Comparison of ENCODE assay signal across 11 cellular contexts in the genomic region with DNA sequence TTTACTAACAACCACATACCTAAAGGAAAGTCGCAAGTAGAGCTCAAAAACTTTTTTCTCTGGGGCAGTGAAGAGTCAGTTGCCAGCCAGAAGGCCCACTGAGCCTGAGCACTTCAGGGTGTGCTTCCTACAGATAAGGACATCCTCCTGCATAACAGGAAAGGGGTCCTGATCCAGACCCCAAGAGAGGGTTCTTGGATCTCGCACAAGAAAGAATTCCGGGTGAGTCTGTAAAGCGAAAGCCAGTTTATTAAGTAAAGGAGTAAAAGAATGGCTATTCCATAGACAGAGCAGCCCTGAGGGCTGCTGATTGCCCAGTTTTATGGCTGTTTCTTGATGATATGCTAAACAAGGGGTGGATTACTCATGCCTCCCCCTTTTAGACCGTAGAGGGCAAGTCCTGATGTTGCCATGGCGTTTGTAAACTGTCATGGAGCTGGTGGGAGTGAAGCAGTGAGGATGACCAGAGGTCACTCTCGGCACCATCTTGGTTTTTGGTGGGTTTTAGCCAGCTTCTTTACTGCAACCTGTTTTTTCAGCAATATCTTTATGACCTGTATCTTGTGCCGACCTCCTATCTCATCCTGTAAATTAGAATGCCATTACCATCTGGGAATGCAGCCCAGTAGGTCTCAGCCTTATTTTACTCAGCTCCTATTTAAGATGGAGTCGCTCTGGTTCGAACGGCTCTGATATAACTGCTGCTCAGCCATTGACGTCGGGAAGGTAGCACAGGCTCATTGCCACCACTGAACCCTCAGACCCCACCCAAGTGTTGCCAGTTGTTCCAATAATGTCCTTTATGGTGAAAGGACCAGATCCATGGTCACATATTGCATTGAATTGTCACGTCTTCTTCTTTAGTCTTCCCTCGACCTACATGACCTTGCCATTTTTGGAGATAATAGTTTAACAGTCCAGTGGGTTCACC.
DNase-seq lines count a peak whose midpoint lies in the region; ATAC-seq and TF ChIP-seq lines count a peak whose summit lies in the region.
"Had no signal": no experiment of that assay in that cellular context is flagged by ENCODE, and none has a peak within 500 bp of the region (broad histone marks: within the 10 kb centered on the region; RNA-seq: fewer than 3 reads in every experiment).

No MANE protein-coding gene starts in this region.

- H3K9me3 ChIP-seq in mucosa of rectum (ENCODE audit: control insufficient read depth in 2 of 2, low read length in 2 of 2), result no peaks in the 10 kb centered on the region
- no peaks in the 10 kb centered on the region for H3K9me3 ChIP-seq in transverse colon

- peak; percentile 69 for DNase-seq in NCI-H226
- DNase-seq in coronary artery (ENCODE audit: low spot score), result no peak
- no peak for DNase-seq in transverse colon
- DNase-seq in DMS153 (lab: John Stamatoyannopoulos, UW), result no peak
- DNase-seq in GDM1 (lab: John Stamatoyannopoulos, UW), result no peak
- DNase-seq in NCI-H1105 (lab: John Stamatoyannopoulos, UW), result no peak
- DNase-seq: effector memory CD4-positive, alpha-beta T cell; NCI-H1092 treated with DMSO at 0.1 percent for 48 hours had no signal

- no peak for TF ChIP-seq CTCF in coronary artery (IDR thresholded peaks at IDR 0.05)
- no peak for TF ChIP-seq CTCF in transverse colon (IDR thresholded peaks at IDR 0.05)

- H3K27me3 ChIP-seq in mucosa of rectum (ENCODE audit: control insufficient read depth in 2 of 2, insufficient read depth in 2 of 2, low read length in 2 of 2) (no peaks in the 10 kb centered on the region), transverse colon (no peaks in the 10 kb centered on the region)

- in situ Hi-C loops in transverse colon (cut with MboI; ENCODE audit: low pct_ligation_motif_present in 1 of 4, low pct_unique_long_range_greater_than_20kb in 1 of 4, low sequenced_read_pairs in 3 of 4), result no loop called here

- no peaks in the 10 kb centered on the region for H3K36me3 ChIP-seq in mucosa of rectum (ENCODE audit: control insufficient read depth in 2 of 2, insufficient read depth in 2 of 2, low read length in 2 of 2)
- no peaks in the 10 kb centered on the region for H3K36me3 ChIP-seq in transverse colon

- no peak for ATAC-seq in HG02973 (IDR thresholded peaks at IDR 0.05; ENCODE audit: unreplicated experiment)
- ATAC-seq: activated T-helper 17 cell treated with anti-CD3 and anti-CD28 coated beads, Interleukin-2, amount 50 U/mL, for 72 hours had no signal

- H3K4me3 ChIP-seq in coronary artery (no peak overlapping the region), mucosa of rectum (ENCODE audit: low read length in 2 of 2) (no peak overlapping the region), transverse colon (no peak overlapping the region)

- intact Hi-C loops in transverse colon (cut with DNase I; ENCODE audit: low total_unique reads), result loop anchor here (5.0 to 10.0 kb wide), 2 partner anchors 68 to 80 kb away; no protein-coding TSS in a partner anchor

- H3K4me1 ChIP-seq in mucosa of rectum (ENCODE audit: control insufficient read depth in 2 of 2, insufficient read depth in 2 of 2, low read length in 2 of 2), result peaks cover 1 to 7% of the 10 kb centered on the region in 2 donors
- H3K4me1 ChIP-seq in transverse colon, result peaks cover 14 to 37% (median 20%) of the 10 kb centered on the region in 4 donors

- TF ChIP-seq POLR2A in transverse colon (IDR thresholded peaks at IDR 0.05), result no peak

- TF ChIP-seq EP300 in transverse colon (IDR thresholded peaks at IDR 0.05; ENCODE audit: low read depth), result no peak

- H3K27ac ChIP-seq in coronary artery, result peak overlapping the region; percentile 88 to 93
- H3K27ac ChIP-seq in mucosa of rectum (ENCODE audit: low read depth in 2 of 2, low read length in 2 of 2), result peak overlapping the region; percentile 62 to 72
- peak overlapping the region; percentile 76 to 90 (median 82) for H3K27ac ChIP-seq in transverse colon

- WGBS in transverse colon (ENCODE audit: low coverage in 1 of 2), 2 donors, result 82 to 95% methylated on average over 8 to 15 of the region's 15 CpGs

- no peak overlapping the region for H3K9ac ChIP-seq in mucosa of rectum (ENCODE audit: low read depth in 1 of 2, low read length in 2 of 2)
